25 cellular contexts compared by ENCODE assay signal in the genomic region with DNA sequence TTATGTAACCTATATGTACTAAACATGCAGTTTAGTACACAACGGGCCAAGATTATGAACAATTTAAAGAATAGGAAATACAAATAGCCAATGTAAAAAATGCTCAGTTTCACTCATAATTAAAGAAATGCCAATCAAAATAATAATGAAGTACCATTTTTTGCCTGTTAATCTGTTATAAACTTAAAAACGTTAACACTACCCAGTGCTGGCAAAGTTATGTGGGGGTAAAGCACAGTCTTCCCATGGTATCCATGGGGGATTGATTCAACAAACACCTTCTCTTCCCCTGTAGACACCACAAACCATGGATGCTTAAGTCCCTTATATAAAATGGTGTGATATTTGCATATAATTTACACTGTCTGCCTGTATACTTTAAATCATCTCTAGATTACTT.
"Had no signal": no experiment of that assay in that cellular context is flagged by ENCODE, and none has a peak within 500 bp of the region (broad histone marks: within the 10 kb centered on the region; RNA-seq: fewer than 3 reads in every experiment).

No MANE protein-coding gene starts in this region.

- H3K36me3 ChIP-seq: suprapubic skin, thoracic aorta, thyroid gland, tibial artery, transverse colon, upper lobe of left lung, upper lobe of right lung, uterus, vagina had no signal

- FAIRE-seq: urothelium cell line had no signal

- DNase-seq: stimulated activated CD4-positive, alpha-beta T cell treated with anti-CD3 and anti-CD28 coated beads, Interleukin-2, amount 100 ng/mL, for 48 hours; stimulated activated CD4-positive, alpha-beta T cell treated with anti-CD3 and anti-CD28 coated beads, Interleukin-4, amount 100 ng/mL, for 1 hour; stimulated activated CD4-positive, alpha-beta T cell treated with anti-CD3 and anti-CD28 coated beads, Interleukin-4, amount 100 ng/mL, for 24 hours; stimulated activated CD4-positive, alpha-beta T cell treated with anti-CD3 and anti-CD28 coated beads, Interleukin-4, amount 100 ng/mL, for 4 hours; stimulated activated CD8-positive, alpha-beta memory T cell treated with anti-CD3 and anti-CD28 coated beads, Interleukin-4, amount 100 ng/mL, for 48 hours; stimulated activated naive B cell treated with anti-CD40 and anti-IgM and Interleukin-4, amounts not matched to agents 10 μg/mL and 1 μg/mL and 100 μg/mL, for 72 hours; stimulated activated naive CD4-positive, alpha-beta T cell; stimulated activated naive CD4-positive, alpha-beta T cell treated with Interleukin-2 at 50 U/mL for 16 hours; stimulated activated naive CD8-positive, alpha-beta T cell treated with anti-CD3 and anti-CD28 coated beads, Interleukin-15, amount 100 ng/mL, for 72 hours; stimulated activated naive CD8-positive, alpha-beta T cell treated with anti-CD3 and anti-CD28 coated beads, Interleukin-15, Interleukin-2, amounts not matched to agents 100 U/mL and 50 U/mL, for 24 hours; stomach; substantia nigra; testis; thyroid gland; tibial artery; transverse colon; trophoblast cell; upper lobe of left lung; upper lobe of right lung; uterus had no signal

- H3K9me3 ChIP-seq: stomach, suprapubic skin, testis, thoracic aorta, thyroid gland, tibial artery, transverse colon, upper lobe of left lung, upper lobe of right lung, uterus, vagina had no signal

- H3K27ac ChIP-seq: stomach, suprapubic skin, testis, thoracic aorta, thyroid gland, tibial artery, tibial nerve, transverse colon, upper lobe of left lung, upper lobe of right lung, uterus, vagina had no signal

- H3K4me3 ChIP-seq: stomach, suprapubic skin, testis, thoracic aorta, thyroid gland, tibial artery, tibial nerve, transverse colon, upper lobe of left lung, upper lobe of right lung, uterus, vagina had no signal

- H3K4me1 ChIP-seq: stomach, suprapubic skin, testis, thyroid gland, tibial artery, tibial nerve, transverse colon, upper lobe of left lung, upper lobe of right lung, uterus, vagina had no signal

- H3K27me3 ChIP-seq: stomach, suprapubic skin, testis, thyroid gland, tibial artery, tibial nerve, transverse colon, upper lobe of left lung, upper lobe of right lung, uterus, vagina had no signal
